In the genomic region with DNA sequence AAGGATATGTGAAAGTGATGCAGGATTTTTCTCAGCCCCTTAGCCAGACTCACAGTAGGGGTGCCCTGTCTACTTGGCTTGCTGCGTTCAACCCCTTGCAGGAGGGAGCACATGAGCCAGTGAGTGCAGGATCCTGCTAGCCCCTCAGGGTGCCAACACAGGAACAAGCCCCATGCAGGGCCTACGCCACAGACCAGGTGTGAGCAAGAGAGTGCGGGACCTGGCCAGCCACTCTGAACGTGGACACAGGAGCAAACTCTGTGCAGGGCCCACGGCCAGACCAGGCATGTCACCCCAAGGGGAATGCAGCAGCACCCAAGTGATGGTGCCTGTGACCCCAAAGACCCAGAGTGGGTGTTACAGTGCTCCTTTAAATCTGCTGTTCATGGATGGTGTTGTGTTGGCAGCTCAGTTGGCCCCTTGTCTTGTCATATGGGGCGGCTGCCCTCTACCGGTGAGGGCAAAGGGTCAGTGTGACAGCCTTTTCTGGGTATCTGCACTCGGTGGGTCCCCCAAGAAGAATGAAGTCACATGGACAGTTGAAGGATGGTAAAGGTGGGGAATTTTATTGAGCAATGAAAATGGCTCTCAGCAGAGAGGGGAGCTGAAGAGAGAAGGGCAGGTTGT, we compare ENCODE assay signal across 1 cellular context.
TF ChIP-seq lines count a peak whose summit lies in the region.

No MANE protein-coding gene starts in this region.

TF ChIP-seq in HepG2, 621 proteins besides CTCF, POLR2A, EP300 and RAD21 (continued from another document):
- TF ChIP-seq ZNF282 (IDR thresholded peaks at IDR 0.05; ENCODE audit: partially characterized antibody), result no peak
TF ChIP-seq in HepG2: peak in this region for 1.
